Comparison of ENCODE assay signal across 8 cellular contexts in genomic region chr17:48241131-48241591, GRCh38.
DNase-seq lines count a peak whose midpoint lies in the region; ATAC-seq and TF ChIP-seq lines count a peak whose summit lies in the region.

No MANE protein-coding gene starts in this region.

- peak in 1 of 7 experiments; percentile 24 for DNase-seq in CD8-positive, alpha-beta T cell
- DNase-seq in SJCRH30: peak; percentile 76 to 83
- DNase-seq in fibroblast of mammary gland (ENCODE audit: low read depth): peak; percentile 85
- DNase-seq in gastrocnemius medialis: peak in 1 of 2 donors; percentile 8
- DNase-seq in transverse colon: no peak
- no peak for DNase-seq in NCI-H146 treated with DMSO at 0.1 percent for 48 hours (lab: John Stamatoyannopoulos, UW; ENCODE audit: unreplicated experiment)

- in situ Hi-C loops in gastrocnemius medialis (cut with MboI; ENCODE audit: low sequenced_read_pairs in 4 of 4) (no loop called here), transverse colon (cut with MboI; ENCODE audit: low pct_ligation_motif_present in 1 of 4, low pct_unique_long_range_greater_than_20kb in 1 of 4, low sequenced_read_pairs in 3 of 4) (no loop called here)

- H3K4me1 ChIP-seq in CD8-positive, alpha-beta T cell (ENCODE audit: insufficient read depth, low read length): peaks cover 46% of the 10 kb centered on the region
- H3K4me1 ChIP-seq in SJCRH30 (peaks cover 57% of the 10 kb centered on the region), gastrocnemius medialis (peaks cover 9 to 29% of the 10 kb centered on the region in 2 donors), transverse colon (peaks cover 5 to 43% (median 15%) of the 10 kb centered on the region in 4 donors)

- TF ChIP-seq CTCF in CD8-positive, alpha-beta T cell (IDR thresholded peaks at IDR 0.05): no peak
- TF ChIP-seq CTCF in fibroblast of mammary gland (conservative IDR thresholded peaks at IDR 0.05; ENCODE audit: control insufficient read depth, insufficient read depth, low read depth, low read length) (no peak), gastrocnemius medialis (IDR thresholded peaks at IDR 0.05 in 4 of 5, conservative IDR thresholded peaks at IDR 0.05 in 1 of 5) (no peak), transverse colon (IDR thresholded peaks at IDR 0.05) (no peak)

- 61% methylated on average over 1 of the region's 1 CpG; no CpG with 5 or more reads in 1 of the 2 donors for WGBS in transverse colon (ENCODE audit: low coverage in 1 of 2), 2 donors

- TF ChIP-seq POLR2A in gastrocnemius medialis (IDR thresholded peaks at IDR 0.05) (no peak), transverse colon (IDR thresholded peaks at IDR 0.05) (no peak)

- H3K9me3 Mint-ChIP-seq in CD8-positive, alpha-beta T cell: no peaks in the 10 kb centered on the region

- POLR2A ChIA-PET in CD8-positive, alpha-beta T cell (lab: Charles Lee): interaction anchor here (0.6 kb wide), 1 partner anchor 132 kb away, joined by 3 read pairs; no protein-coding TSS in a partner anchor

- no peaks in the 10 kb centered on the region for H3K27me3 Mint-ChIP-seq in CD8-positive, alpha-beta T cell (ENCODE audit: low read depth)

- no peaks in the 10 kb centered on the region for H3K36me3 ChIP-seq in CD8-positive, alpha-beta T cell (ENCODE audit: insufficient read depth, low read length)
- H3K36me3 ChIP-seq in SJCRH30: no peaks in the 10 kb centered on the region
- H3K36me3 ChIP-seq in gastrocnemius medialis: no peaks in the 10 kb centered on the region
- H3K36me3 ChIP-seq in transverse colon: no peaks in the 10 kb centered on the region

- no peaks in the 10 kb centered on the region for H3K27me3 ChIP-seq in CD8-positive, alpha-beta T cell (ENCODE audit: insufficient read depth, low read length)
- H3K27me3 ChIP-seq in SJCRH30 (no peaks in the 10 kb centered on the region), gastrocnemius medialis (no peaks in the 10 kb centered on the region), transverse colon (no peaks in the 10 kb centered on the region)

- H3K27ac ChIP-seq in CD8-positive, alpha-beta T cell (ENCODE audit: low read depth, low read length): no peak overlapping the region
- peak overlapping the region; percentile 74 for H3K27ac ChIP-seq in SJCRH30
- H3K27ac ChIP-seq in gastrocnemius medialis: peak overlapping the region in 3 of 4 donors; percentile 2 to 11 (median 2)
- no peak overlapping the region for H3K27ac ChIP-seq in transverse colon

- H3K9me3 ChIP-seq in CD8-positive, alpha-beta T cell (ENCODE audit: low read length): no peaks in the 10 kb centered on the region
- H3K9me3 ChIP-seq in SJCRH30 (replicated peaks): no peaks in the 10 kb centered on the region
- H3K9me3 ChIP-seq in gastrocnemius medialis: no peaks in the 10 kb centered on the region
- H3K9me3 ChIP-seq in transverse colon: no peaks in the 10 kb centered on the region

- H3K4me3 Mint-ChIP-seq in CD8-positive, alpha-beta T cell: no peak overlapping the region

- CTCF ChIA-PET in CD8-positive, alpha-beta T cell (lab: Charles Lee): interaction anchor here (0.8 kb wide), 1 partner anchor 10 kb away, joined by 4 read pairs; no protein-coding TSS in a partner anchor

- H3K27ac Mint-ChIP-seq in CD8-positive, alpha-beta T cell: peak overlapping the region; percentile 45

- H3K36me3 Mint-ChIP-seq in CD8-positive, alpha-beta T cell: peaks cover 20% of the 10 kb centered on the region

- H3K4me1 Mint-ChIP-seq in CD8-positive, alpha-beta T cell (ENCODE audit: low read depth): peaks cover 83% of the 10 kb centered on the region

- no peak for TF ChIP-seq EP300 in transverse colon (IDR thresholded peaks at IDR 0.05; ENCODE audit: low read depth)

- ATAC-seq in CD8-positive, alpha-beta T cell: peak; percentile 36
- peak; percentile 80 for ATAC-seq in GM19035 (IDR thresholded peaks at IDR 0.05; ENCODE audit: unreplicated experiment)
- ATAC-seq in HG03108 (IDR thresholded peaks at IDR 0.05; ENCODE audit: unreplicated experiment): peak; percentile 81
- peak; percentile 30 for ATAC-seq in gastrocnemius medialis

- no peak overlapping the region for H3K4me3 ChIP-seq in CD8-positive, alpha-beta T cell (ENCODE audit: low read depth, low read length)
- no peak overlapping the region for H3K4me3 ChIP-seq in SJCRH30
- H3K4me3 ChIP-seq in fibroblast of mammary gland (ENCODE audit: control insufficient read depth, low read depth, low read length): no peak overlapping the region
- H3K4me3 ChIP-seq in gastrocnemius medialis: no peak overlapping the region
- no peak overlapping the region for H3K4me3 ChIP-seq in transverse colon

- intact Hi-C loops in CD8-positive, alpha-beta T cell (cut with DNase I, micrococcal nuclease): no loop called here
- intact Hi-C loops in gastrocnemius medialis (cut with DNase I; ENCODE audit: low total_unique reads) (no loop called here), transverse colon (cut with DNase I; ENCODE audit: low total_unique reads) (no loop called here)

Comparison
In these comparisons a context has a peak if more than half of its experiments do, and no peak if none do; other contexts are left out.
1. ATAC-seq: peak in every context shown above with its lines; median percentile 81 in HG03108; 80 in GM19035; 36 in CD8-positive, alpha-beta T cell; 30 in gastrocnemius medialis.
2. DNase-seq: peak in SJCRH30 (2 of 2) and fibroblast of mammary gland (single experiment); none in transverse colon (single experiment) and NCI-H146 treated with DMSO at 0.1 percent for 48 hours (single experiment).
3. H3K27ac ChIP-seq: peak in SJCRH30 (single experiment) and gastrocnemius medialis (3 of 4); none in CD8-positive, alpha-beta T cell (single experiment) and transverse colon (0 of 4).